Comparison of ENCODE assay signal across 29 cellular contexts in the genomic region with DNA sequence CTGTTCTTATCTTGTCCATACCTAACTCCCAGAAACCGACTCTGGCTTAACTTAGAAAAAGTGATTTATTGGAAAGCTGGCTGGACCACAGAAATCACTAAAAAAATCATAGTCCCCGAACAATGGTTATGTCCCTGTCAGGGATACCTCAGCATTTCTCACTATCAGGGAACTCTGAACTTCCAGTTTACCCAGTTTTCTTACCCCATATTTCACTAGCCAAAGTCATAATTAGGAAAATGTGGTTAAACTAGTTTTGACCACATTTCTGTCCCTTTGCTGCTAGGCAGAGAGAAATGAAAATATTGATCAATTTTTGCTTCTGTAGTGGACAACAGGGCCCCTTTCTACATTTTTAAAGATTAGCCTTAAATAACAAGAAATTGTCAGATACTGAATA. TPM values are rescaled to one million over a fixed set of nuclear protein-coding genes. Genes with fewer than 3 reads are reported as not detected.
A peak's percentile ranks its signal among the peaks of the same experiment; 100 is the strongest.
DNase-seq lines count a peak whose midpoint lies in the region; ATAC-seq, FAIRE-seq and TF ChIP-seq lines count a peak whose summit lies in the region.
"Had no signal": no experiment of that assay in that cellular context is flagged by ENCODE, and none has a peak within 500 bp of the region (broad histone marks: within the 10 kb centered on the region; RNA-seq: fewer than 3 reads in every experiment).

No MANE protein-coding gene starts in this region.

- H3K36me3 Mint-ChIP-seq in CD4-positive, CD25-positive, alpha-beta regulatory T cell, result peaks cover 32% of the 10 kb centered on the region
- H3K36me3 Mint-ChIP-seq in activated T-helper 2 cell treated with anti-CD3 and anti-CD28 coated beads, Interferon-gamma antibody, Interleukin-2, Interleukin-4, amounts not matched to agents 10 μg/mL and 5 μg/mL and 100 μg/mL, durations not matched to agents 14 hours and 24 hours and 36 hours (ENCODE audit: low read depth), result peaks cover 87% of the 10 kb centered on the region

- H3K4me3 ChIP-seq in CD4-positive, CD25-positive, alpha-beta regulatory T cell (ENCODE audit: low read depth, low read length), result no peak overlapping the region
- H3K4me3 ChIP-seq in neutrophil (ENCODE audit: low read depth in 1 of 2, low read length in 1 of 2), result no peak overlapping the region
- H3K4me3 ChIP-seq: adrenal gland, gastrocnemius medialis, HAP-1, hepatocyte, lung, mucosa of descending colon, suprapubic skin, uterus had no signal

- peak overlapping the region in 1 of 4 donors; percentile 22 for H3K4me3 Mint-ChIP-seq in CD4-positive, CD25-positive, alpha-beta regulatory T cell
- no peak overlapping the region for H3K4me3 Mint-ChIP-seq in activated T-helper 2 cell treated with anti-CD3 and anti-CD28 coated beads, Interferon-gamma antibody, Interleukin-2, Interleukin-4, amounts not matched to agents 10 μg/mL and 5 μg/mL and 100 μg/mL, durations not matched to agents 14 hours and 24 hours and 36 hours (ENCODE audit: low read depth)
- H3K4me3 Mint-ChIP-seq: nephron had no signal

- peak; percentile 63 for FAIRE-seq in GM18507 (lab: Jason Lieb, UNC)
- FAIRE-seq: HepG2 had no signal

- no peaks in the 10 kb centered on the region for H3K27me3 Mint-ChIP-seq in CD4-positive, CD25-positive, alpha-beta regulatory T cell
- H3K27me3 Mint-ChIP-seq in activated T-helper 2 cell treated with anti-CD3 and anti-CD28 coated beads, Interferon-gamma antibody, Interleukin-2, Interleukin-4, amounts not matched to agents 10 μg/mL and 5 μg/mL and 100 μg/mL, durations not matched to agents 14 hours and 24 hours and 36 hours (ENCODE audit: low read depth), result no peaks in the 10 kb centered on the region

- H3K9me3 Mint-ChIP-seq in CD4-positive, CD25-positive, alpha-beta regulatory T cell, result peaks cover 0 to 2% (median 0%) of the 10 kb centered on the region in 7 donors
- peaks cover 14% of the 10 kb centered on the region for H3K9me3 Mint-ChIP-seq in activated T-helper 2 cell treated with anti-CD3 and anti-CD28 coated beads, Interferon-gamma antibody, Interleukin-2, Interleukin-4, amounts not matched to agents 10 μg/mL and 5 μg/mL and 100 μg/mL, durations not matched to agents 14 hours and 24 hours and 36 hours
- H3K9me3 Mint-ChIP-seq: nephron had no signal

- H3K27ac Mint-ChIP-seq in CD4-positive, CD25-positive, alpha-beta regulatory T cell, result peak overlapping the region in 2 of 3 donors; percentile 3 to 11
- peak overlapping the region; percentile 67 for H3K27ac Mint-ChIP-seq in activated T-helper 2 cell treated with anti-CD3 and anti-CD28 coated beads, Interferon-gamma antibody, Interleukin-2, Interleukin-4, amounts not matched to agents 10 μg/mL and 5 μg/mL and 100 μg/mL, durations not matched to agents 14 hours and 24 hours and 36 hours
- H3K27ac Mint-ChIP-seq: nephron had no signal

- TF ChIP-seq CTCF in neutrophil (IDR thresholded peaks at IDR 0.05), result no peak

- H3K4me1 ChIP-seq in CD4-positive, CD25-positive, alpha-beta regulatory T cell (ENCODE audit: control insufficient read depth, insufficient read depth, low read length, poor library complexity, severe bottlenecking), result peaks cover 7% of the 10 kb centered on the region
- H3K4me1 ChIP-seq in neutrophil (ENCODE audit: control insufficient read depth in 1 of 2, insufficient read depth in 1 of 2, low read depth in 1 of 2, low read length in 1 of 2), result no peaks in the 10 kb centered on the region
- H3K4me1 ChIP-seq: adrenal gland, BE2C, gastrocnemius medialis, HAP-1, suprapubic skin, uterus had no signal

- intact Hi-C loops in activated T-helper 2 cell treated with anti-CD3 and anti-CD28 coated beads, Interferon-gamma antibody, Interleukin-2, Interleukin-4, amounts not matched to agents 10 μg/mL and 5 μg/mL and 100 μg/mL, durations not matched to agents 14 hours and 24 hours and 36 hours (cut with micrococcal nuclease), result no loop called here

- H3K36me3 ChIP-seq in CD4-positive, CD25-positive, alpha-beta regulatory T cell (ENCODE audit: control insufficient read depth, insufficient read depth, low read length), result peaks cover 14% of the 10 kb centered on the region
- peaks cover 37% of the 10 kb centered on the region for H3K36me3 ChIP-seq in neutrophil
- H3K36me3 ChIP-seq: adrenal gland, BE2C, gastrocnemius medialis, HAP-1, suprapubic skin, uterus had no signal

- H3K27me3 ChIP-seq in CD4-positive, CD25-positive, alpha-beta regulatory T cell (ENCODE audit: control insufficient read depth, insufficient read depth, low read length), result no peaks in the 10 kb centered on the region
- no peaks in the 10 kb centered on the region for H3K27me3 ChIP-seq in neutrophil
- H3K27me3 ChIP-seq: adrenal gland, BE2C, gastrocnemius medialis, hepatocyte, suprapubic skin, uterus had no signal

- DNase-seq in CD4-positive, CD25-positive, alpha-beta regulatory T cell, result no peak
- no peak for DNase-seq in GM18507 (ENCODE audit: extremely low spot score, insufficient read length, low read depth)
- DNase-seq in activated T-helper 2 cell treated with anti-CD3 and anti-CD28 coated beads, Interferon-gamma antibody, Interleukin-2, Interleukin-4, amounts not matched to agents 10 μg/mL and 5 μg/mL and 100 μg/mL, durations not matched to agents 14 hours and 24 hours and 36 hours (ENCODE audit: low spot score), result no peak
- no peak for DNase-seq in GM03348 (ENCODE audit: low spot score)
- DNase-seq in NCI-H2081 treated with DMSO at 0.1 percent for 48 hours (lab: John Stamatoyannopoulos, UW), result no peak
- DNase-seq: ACHN; activated CD4-positive, CD25-positive, alpha-beta regulatory T cell treated with anti-CD3 and anti-CD28 coated beads, Interleukin-2, amount 50 U/mL, for 72 hours; activated gamma-delta T cell treated with Interleukin-2 at 50 U/mL for 16 hours; adrenal gland; BE2C; central memory CD4-positive, alpha-beta T cell; DMS53; gastrocnemius medialis; Karpas-422; NCI-H1417; NCI-H2029; NCI-H524 treated with DMSO at 0.1 percent for 48 hours; SK-N-SH; stimulated activated CD4-positive, alpha-beta T cell treated with anti-CD3 and anti-CD28 coated beads, Interleukin-4, amount 100 ng/mL, for 4 hours; uterus had no signal

- no peak for ATAC-seq in CD4-positive, CD25-positive, alpha-beta regulatory T cell (ENCODE audit: low read depth in 2 of 2)
- no peak for ATAC-seq in GM21529 (IDR thresholded peaks at IDR 0.05; ENCODE audit: unreplicated experiment)
- ATAC-seq: gastrocnemius medialis, HepG2, mucosa of descending colon had no signal

- no peak overlapping the region for H3K27ac ChIP-seq in CD4-positive, CD25-positive, alpha-beta regulatory T cell (ENCODE audit: insufficient read depth, low read length, poor library complexity, severe bottlenecking)
- peak overlapping the region; percentile 42 for H3K27ac ChIP-seq in neutrophil
- H3K27ac ChIP-seq: adrenal gland, gastrocnemius medialis, hepatocyte, suprapubic skin, uterus had no signal

- H3K4me1 Mint-ChIP-seq in CD4-positive, CD25-positive, alpha-beta regulatory T cell, result peaks cover 47 to 68% (median 59%) of the 10 kb centered on the region in 4 donors
- peaks cover 74% of the 10 kb centered on the region for H3K4me1 Mint-ChIP-seq in activated T-helper 2 cell treated with anti-CD3 and anti-CD28 coated beads, Interferon-gamma antibody, Interleukin-2, Interleukin-4, amounts not matched to agents 10 μg/mL and 5 μg/mL and 100 μg/mL, durations not matched to agents 14 hours and 24 hours and 36 hours (ENCODE audit: low read depth)
- H3K4me1 Mint-ChIP-seq: nephron had no signal

- no peaks in the 10 kb centered on the region for H3K9me3 ChIP-seq in CD4-positive, CD25-positive, alpha-beta regulatory T cell (ENCODE audit: control insufficient read depth in 2 of 2, low read length in 2 of 2)
- H3K9me3 ChIP-seq in neutrophil, result no peaks in the 10 kb centered on the region
- H3K9me3 ChIP-seq: adrenal gland, BE2C, gastrocnemius medialis, HAP-1, mucosa of descending colon, SK-N-SH, suprapubic skin, uterus had no signal

RNA-seq across cellular contexts. Expression of gene ST8SIA4, which starts 38.2 kb away (rescaled TPM):
- total RNA-seq in CD4-positive, CD25-positive, alpha-beta regulatory T cell, result 55.2 TPM
- 10 to 100 TPM; 18.8 to 34.2 (median 25.3) TPM for polyA plus RNA-seq in CD4-positive, CD25-positive, alpha-beta regulatory T cell
- 79.1 and 82.3 TPM in 2 replicates for total RNA-seq in activated T-helper 2 cell treated with anti-CD3 and anti-CD28 coated beads, Interferon-gamma antibody, Interleukin-2, Interleukin-4, amounts not matched to agents 10 μg/mL and 5 μg/mL and 100 μg/mL, durations not matched to agents 14 hours and 24 hours and 36 hours
- total RNA-seq: HepG2 had no signal
- polyA plus RNA-seq: HepG2 had no signal
